24 cellular contexts compared by ENCODE assay signal in the genomic region with DNA sequence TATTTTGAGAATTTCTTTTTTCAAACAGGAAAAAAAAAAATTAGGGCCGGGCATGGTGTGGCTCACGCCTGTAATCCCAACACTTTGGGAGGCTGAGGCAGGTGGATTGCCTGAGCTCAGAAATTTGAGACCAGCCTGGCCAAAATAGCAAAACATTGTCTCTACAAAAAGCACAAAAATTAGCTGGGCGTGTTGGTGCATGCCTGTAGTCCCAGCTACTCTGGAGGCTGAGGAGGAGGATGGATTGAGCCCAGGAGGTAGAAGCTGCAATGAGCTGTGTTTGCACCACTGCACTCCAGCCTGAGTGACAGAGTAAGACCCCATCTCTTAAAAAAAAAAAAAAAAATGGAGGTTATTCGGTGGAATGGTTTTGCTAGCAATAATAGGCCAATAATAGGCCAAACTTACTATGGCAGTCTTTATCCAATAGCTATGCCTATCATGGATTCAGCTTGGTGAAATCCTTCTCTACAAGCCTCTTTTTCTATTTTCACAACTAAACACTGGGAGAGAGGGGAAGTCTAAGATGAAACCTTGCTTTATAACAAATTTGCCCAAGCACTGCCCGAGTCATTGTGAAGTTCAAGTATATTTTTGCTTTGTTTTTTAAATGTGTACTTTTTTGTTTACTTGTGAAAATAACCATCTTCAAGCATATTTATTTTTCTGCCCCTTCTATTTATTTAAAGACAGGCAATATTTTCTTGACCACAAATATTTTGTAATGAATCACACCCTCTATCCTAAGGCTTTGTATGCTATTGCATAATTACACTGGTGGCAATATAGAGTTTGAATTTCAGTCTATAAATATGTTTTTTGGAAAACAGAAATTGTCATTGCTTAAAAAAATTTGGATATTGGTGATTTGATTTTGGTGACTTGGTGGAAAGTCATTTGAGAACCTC. TPM values are rescaled to one million over a fixed set of nuclear protein-coding genes. Genes with fewer than 3 reads are reported as not detected.
A peak's percentile ranks its signal among the peaks of the same experiment; 100 is the strongest.
DNase-seq lines count a peak whose midpoint lies in the region; ATAC-seq and TF ChIP-seq lines count a peak whose summit lies in the region.
"Had no signal": no experiment of that assay in that cellular context is flagged by ENCODE, and none has a peak within 500 bp of the region (broad histone marks: within the 10 kb centered on the region; RNA-seq: fewer than 3 reads in every experiment).

No MANE protein-coding gene starts in this region.

- TF ChIP-seq POLR2A in NB4 (IDR thresholded peaks at IDR 0.05; ENCODE audit: extremely low read depth, insufficient read length) (no peak), body of pancreas (IDR thresholded peaks at IDR 0.05) (no peak)

- peak overlapping the region; percentile 3 for H3K27ac Mint-ChIP-seq in osteocyte (ENCODE audit: unreplicated experiment)
- H3K27ac Mint-ChIP-seq: activated naive CD8-positive, alpha-beta T cell treated with anti-CD3 and anti-CD28 coated beads, Interleukin-2, amount 50 U/mL, for 24 hours; activated T-helper 17 cell treated with anti-CD3 and anti-CD28 coated beads, Interleukin-2, amount 50 U/mL, for 72 hours; CD4-positive, alpha-beta T cell; IgD-negative memory B cell; mesothelial cell of epicardium; stimulated activated effector memory CD8-positive, alpha-beta T cell treated with anti-CD3 and anti-CD28 coated beads, Interleukin-12 subunit alpha, Interleukin-12 subunit beta, amount 100 ng/mL, for 72 hours had no signal

- intact Hi-C loops in body of pancreas (cut with DNase I) = no loop called here

- H3K9me3 Mint-ChIP-seq in osteocyte (ENCODE audit: unreplicated experiment) = no peaks in the 10 kb centered on the region
- H3K9me3 Mint-ChIP-seq: activated naive CD8-positive, alpha-beta T cell treated with anti-CD3 and anti-CD28 coated beads, Interleukin-2, amount 50 U/mL, for 24 hours; activated T-helper 17 cell treated with anti-CD3 and anti-CD28 coated beads, Interleukin-2, amount 50 U/mL, for 72 hours; CD4-positive, alpha-beta T cell; IgD-negative memory B cell; mesothelial cell of epicardium had no signal

- H3K36me3 Mint-ChIP-seq in osteocyte (ENCODE audit: unreplicated experiment) = no peaks in the 10 kb centered on the region
- H3K36me3 Mint-ChIP-seq: mesothelial cell of epicardium; stimulated activated effector memory CD8-positive, alpha-beta T cell treated with anti-CD3 and anti-CD28 coated beads, Interleukin-12 subunit alpha, Interleukin-12 subunit beta, amount 100 ng/mL, for 72 hours had no signal

- DNase-seq in NCI-H1694 (lab: John Stamatoyannopoulos, UW) = peak; percentile 4
- DNase-seq in NCI-H1694 treated with DMSO at 0.1 percent for 48 hours (lab: John Stamatoyannopoulos, UW) = no peak
- peak; percentile 29 for DNase-seq in NB4 (ENCODE audit: low read depth)
- peak; percentile 65 for DNase-seq in choroid plexus epithelial cell (ENCODE audit: low read depth)
- DNase-seq in osteocyte (ENCODE audit: extremely low spot score, unreplicated experiment) = no peak
- DNase-seq in superior temporal gyrus (ENCODE audit: extremely low spot score) = no peak
- no peak for DNase-seq in body of pancreas
- DNase-seq: activated CD4-positive, alpha-beta T cell treated with anti-CD3 and anti-CD28 coated beads for 1 hour; activated naive CD8-positive, alpha-beta T cell treated with anti-CD3 and anti-CD28 coated beads, Interleukin-2, amount 50 U/mL, for 24 hours; CD4-positive, alpha-beta T cell; central memory CD4-positive, alpha-beta T cell; DMS53; effector CD4-positive, alpha-beta T cell; hypothalamus; NCI-H1092; NCI-H82; SK-N-SH; T1000 had no signal

- H3K27ac ChIP-seq in body of pancreas = no peak overlapping the region
- H3K27ac ChIP-seq: thoracic aorta had no signal

- TF ChIP-seq CTCF in NB4 (IDR thresholded peaks at IDR 0.05; ENCODE audit: low read depth, low read length) = no peak
- no peak for TF ChIP-seq CTCF in choroid plexus epithelial cell (conservative IDR thresholded peaks at IDR 0.05; ENCODE audit: low read depth, low read length)
- TF ChIP-seq CTCF in osteocyte (IDR thresholded peaks at IDR 0.05) = no peak
- TF ChIP-seq CTCF in body of pancreas (IDR thresholded peaks at IDR 0.05) = no peak

- 54 to 59% methylated on average over 5 of the region's 5 CpGs for WGBS in body of pancreas, 2 donors

- no peak overlapping the region for H3K4me3 Mint-ChIP-seq in osteocyte (ENCODE audit: unreplicated experiment)
- H3K4me3 Mint-ChIP-seq: activated naive CD8-positive, alpha-beta T cell treated with anti-CD3 and anti-CD28 coated beads, Interleukin-2, amount 50 U/mL, for 24 hours; activated T-helper 17 cell treated with anti-CD3 and anti-CD28 coated beads, Interleukin-2, amount 50 U/mL, for 72 hours; CD4-positive, alpha-beta T cell; IgD-negative memory B cell; mesothelial cell of epicardium; stimulated activated effector memory CD8-positive, alpha-beta T cell treated with anti-CD3 and anti-CD28 coated beads, Interleukin-12 subunit alpha, Interleukin-12 subunit beta, amount 100 ng/mL, for 72 hours had no signal

- peaks cover 42% of the 10 kb centered on the region for H3K4me1 Mint-ChIP-seq in osteocyte (ENCODE audit: unreplicated experiment)
- H3K4me1 Mint-ChIP-seq: activated naive CD8-positive, alpha-beta T cell treated with anti-CD3 and anti-CD28 coated beads, Interleukin-2, amount 50 U/mL, for 24 hours; activated T-helper 17 cell treated with anti-CD3 and anti-CD28 coated beads, Interleukin-2, amount 50 U/mL, for 72 hours; mesothelial cell of epicardium; stimulated activated effector memory CD8-positive, alpha-beta T cell treated with anti-CD3 and anti-CD28 coated beads, Interleukin-12 subunit alpha, Interleukin-12 subunit beta, amount 100 ng/mL, for 72 hours had no signal

- H3K36me3 ChIP-seq in body of pancreas (replicated peaks in 1 of 2; ENCODE audit: insufficient read depth in 1 of 2, low read depth in 2 of 2) = no peaks in the 10 kb centered on the region
- H3K36me3 ChIP-seq: thoracic aorta had no signal

- ATAC-seq in HG03095 (IDR thresholded peaks at IDR 0.05; ENCODE audit: unreplicated experiment) (no peak), body of pancreas (no peak)
- ATAC-seq: activated naive CD8-positive, alpha-beta T cell treated with anti-CD3 and anti-CD28 coated beads, Interleukin-2, amount 50 U/mL, for 24 hours; activated T-helper 17 cell treated with anti-CD3 and anti-CD28 coated beads, Interleukin-2, amount 50 U/mL, for 72 hours; stimulated activated effector memory CD8-positive, alpha-beta T cell treated with anti-CD3 and anti-CD28 coated beads, Interleukin-12 subunit alpha, Interleukin-12 subunit beta, amount 100 ng/mL, for 72 hours had no signal

- H3K4me3 ChIP-seq in NB4 (ENCODE audit: low read depth, low read length) (no peak overlapping the region), choroid plexus epithelial cell (ENCODE audit: low read depth, low read length) (no peak overlapping the region), body of pancreas (no peak overlapping the region)
- H3K4me3 ChIP-seq: thoracic aorta had no signal

- no peaks in the 10 kb centered on the region for H3K4me1 ChIP-seq in body of pancreas

- H3K27me3 ChIP-seq in body of pancreas = no peaks in the 10 kb centered on the region

- H3K27me3 Mint-ChIP-seq in osteocyte (ENCODE audit: unreplicated experiment) = no peaks in the 10 kb centered on the region
- H3K27me3 Mint-ChIP-seq: activated T-helper 17 cell treated with anti-CD3 and anti-CD28 coated beads, Interleukin-2, amount 50 U/mL, for 72 hours; CD4-positive, alpha-beta T cell; IgD-negative memory B cell had no signal

- no peaks in the 10 kb centered on the region for H3K9me3 ChIP-seq in body of pancreas
- H3K9me3 ChIP-seq: SK-N-SH, thoracic aorta had no signal

RNA-seq across cellular contexts. Expression of gene KYNU, which starts 20.0 kb away (rescaled TPM):
- total RNA-seq in osteocyte (0.21 and 0.24 TPM in 2 replicates), body of pancreas (under 1 TPM; 0.33 to 0.78 TPM)

Comparison
In these comparisons a context has a peak if more than half of its experiments do, and no peak if none do; other contexts are left out.
1. DNase-seq: peak in NCI-H1694 (single experiment), NB4 (single experiment) and choroid plexus epithelial cell (single experiment); none in NCI-H1694 treated with DMSO at 0.1 percent for 48 hours (single experiment), osteocyte (single experiment), superior temporal gyrus (single experiment) and body of pancreas (0 of 4).